Comparison of ENCODE assay signal across 1 cellular context in genomic region chr17:40063034-40063765, GRCh38.
A peak's percentile ranks its signal among the peaks of the same experiment; 100 is the strongest.
TF ChIP-seq lines count a peak whose summit lies in the region.

No MANE protein-coding gene starts in this region.

TF ChIP-seq in HepG2, 621 proteins besides CTCF, POLR2A, EP300 and RAD21 (continued from another document and continues in another):
- TF ChIP-seq ZNF280D (CRISPR knock-in tag; IDR thresholded peaks at IDR 0.05) (no peak), ZNF30 (CRISPR knock-in tag; IDR thresholded peaks at IDR 0.05) (no peak), MXD4 (CRISPR knock-in tag; IDR thresholded peaks at IDR 0.05) (no peak), THAP11 (CRISPR knock-in tag; IDR thresholded peaks at IDR 0.05) (peak; percentile 42; the same call in 1 of the 2 replicates), EEA1 (CRISPR knock-in tag; IDR thresholded peaks at IDR 0.05; ENCODE audit: borderline replicate concordance) (no peak), KAT2B (IDR thresholded peaks at IDR 0.05; ENCODE audit: borderline replicate concordance, low read depth, low read length) (no peak), XBP1 (CRISPR knock-in tag; IDR thresholded peaks at IDR 0.05) (no peak), ZNF350 (CRISPR knock-in tag; IDR thresholded peaks at IDR 0.05; ENCODE audit: borderline replicate concordance, low read depth) (no peak; the same call in 1 of the 2 replicates), CHD2 (IDR thresholded peaks at IDR 0.05; ENCODE audit: low read depth, low read length) (no peak), ZNF883 (CRISPR knock-in tag; IDR thresholded peaks at IDR 0.05; ENCODE audit: not compliant biosample characterization) (no peak), ZSCAN30 (CRISPR knock-in tag; IDR thresholded peaks at IDR 0.05) (no peak), HMGXB4 (CRISPR knock-in tag; IDR thresholded peaks at IDR 0.05; ENCODE audit: borderline replicate concordance in 1 of 2, low read depth in 1 of 2) (peak; percentile 51 to 65; a peak in 3 of 4 replicates), FOXM1 (CRISPR knock-in tag; IDR thresholded peaks at IDR 0.05) (no peak), ARHGAP35 (CRISPR knock-in tag; IDR thresholded peaks at IDR 0.05; ENCODE audit: borderline replicate concordance) (no peak), PPARG (CRISPR knock-in tag; conservative IDR thresholded peaks at IDR 0.05) (0 out of 2 replicates have a peak, but pooled peaks have one; percentile 22), HDAC6 (IDR thresholded peaks at IDR 0.05; ENCODE audit: low read depth, low read length) (no peak), ZNF224 (CRISPR knock-in tag; IDR thresholded peaks at IDR 0.05) (no peak), TRIM22 (IDR thresholded peaks at IDR 0.05) (no peak), RNF2 (conservative IDR thresholded peaks at IDR 0.05; ENCODE audit: low read depth) (no peak), PATZ1 (CRISPR knock-in tag; IDR thresholded peaks at IDR 0.05) (peak; percentile 85; the same call in 1 of the 2 replicates), BRCA1 (CRISPR knock-in tag; IDR thresholded peaks at IDR 0.05) (no peak), ZSCAN12 (CRISPR knock-in tag; IDR thresholded peaks at IDR 0.05) (no peak), PHF8 (CRISPR knock-in tag; IDR thresholded peaks at IDR 0.05) (peak; percentile 86; the same call in 1 of the 2 replicates), ZHX2 (IDR thresholded peaks at IDR 0.05; ENCODE audit: low read depth) (no peak), ZHX2 (CRISPR knock-in tag; IDR thresholded peaks at IDR 0.05; ENCODE audit: borderline replicate concordance) (no peak), ZNF138 (CRISPR knock-in tag; IDR thresholded peaks at IDR 0.05; ENCODE audit: low read depth) (no peak), KLF6 (CRISPR knock-in tag; IDR thresholded peaks at IDR 0.05) (0 out of 2 replicates have a peak, but pooled peaks have one; percentile 40), ZFP90 (CRISPR knock-in tag; IDR thresholded peaks at IDR 0.05; ENCODE audit: borderline replicate concordance) (no peak), ZNF784 (CRISPR knock-in tag; IDR thresholded peaks at IDR 0.05; ENCODE audit: borderline replicate concordance) (no peak; the same call in 1 of the 2 replicates), ZSCAN29 (CRISPR knock-in tag; conservative IDR thresholded peaks at IDR 0.05) (0 out of 2 replicates have a peak, but pooled peaks have one; percentile 24), ZFP41 (CRISPR knock-in tag; IDR thresholded peaks at IDR 0.05; ENCODE audit: borderline replicate concordance) (no peak), DRAP1 (CRISPR knock-in tag; IDR thresholded peaks at IDR 0.05) (no peak), BRF2 (CRISPR knock-in tag; IDR thresholded peaks at IDR 0.05) (no peak), SNAPC5 (CRISPR knock-in tag; IDR thresholded peaks at IDR 0.05; ENCODE audit: borderline replicate concordance) (no peak), ZNF678 (CRISPR knock-in tag; IDR thresholded peaks at IDR 0.05) (no peak), TRIM24 (CRISPR knock-in tag; IDR thresholded peaks at IDR 0.05) (no peak), ZNF850 (CRISPR knock-in tag; conservative IDR thresholded peaks at IDR 0.05) (0 out of 2 replicates have a peak, but pooled peaks have one; percentile 35), ZFAT (CRISPR knock-in tag; conservative IDR thresholded peaks at IDR 0.05) (no peak), NR2F1 (CRISPR knock-in tag; IDR thresholded peaks at IDR 0.05) (no peak), SETDB1 (CRISPR knock-in tag; IDR thresholded peaks at IDR 0.05; ENCODE audit: borderline replicate concordance) (no peak), ZC3H13 (CRISPR knock-in tag; IDR thresholded peaks at IDR 0.05) (no peak; the same call in 1 of the 2 replicates), PRPF4 (IDR thresholded peaks at IDR 0.05; ENCODE audit: low read depth, low read length, poor library complexity, severe bottlenecking) (no peak), NFYB (CRISPR knock-in tag; IDR thresholded peaks at IDR 0.05) (no peak), MIXL1 (CRISPR knock-in tag; IDR thresholded peaks at IDR 0.05) (no peak), MTF2 (CRISPR knock-in tag; IDR thresholded peaks at IDR 0.05; ENCODE audit: borderline replicate concordance) (peak; percentile 48; the same call in 1 of the 2 replicates), ZNF253 (CRISPR knock-in tag; IDR thresholded peaks at IDR 0.05; ENCODE audit: borderline replicate concordance) (no peak), ZNF232 (CRISPR knock-in tag; IDR thresholded peaks at IDR 0.05; ENCODE audit: borderline replicate concordance) (peak; percentile 44; the same call in 1 of the 2 replicates), KDM5A (IDR thresholded peaks at IDR 0.05; ENCODE audit: borderline replicate concordance, low read length) (peak; percentile 43; the same call in 1 of the 2 replicates), ZNF296 (CRISPR knock-in tag; conservative IDR thresholded peaks at IDR 0.05) (no peak), ZNF781 (CRISPR knock-in tag; IDR thresholded peaks at IDR 0.05; ENCODE audit: borderline replicate concordance, not compliant biosample characterization) (no peak), GATAD1 (CRISPR knock-in tag; IDR thresholded peaks at IDR 0.05) (no peak), PITX1 (CRISPR knock-in tag; IDR thresholded peaks at IDR 0.05) (no peak), SMC3 (IDR thresholded peaks at IDR 0.05; ENCODE audit: low read length) (no peak)
